Comparison of ENCODE assay signal across 6 cellular contexts in genomic region chr21:34718529-34718928, GRCh38. TPM values are rescaled to one million over a fixed set of nuclear protein-coding genes. Genes with fewer than 3 reads are reported as not detected.
"Had no signal": no experiment of that assay in that cellular context is flagged by ENCODE, and none has a peak within 500 bp of the region (broad histone marks: within the 10 kb centered on the region; RNA-seq: fewer than 3 reads in every experiment).

No MANE protein-coding gene starts in this region.

RNA-seq across cellular contexts. Expression of gene CLIC6, which starts 49.7 kb away (rescaled TPM):
- total RNA-seq: OCI-LY7, PC-3, PC-9, RPMI7951, SJCRH30, SK-MEL-5 had no signal
